In genomic region chr1:207825719-207826556, GRCh38 we compare ENCODE assay signal across 8 cellular contexts.
DNase-seq lines count a peak whose midpoint lies in the region; ATAC-seq and TF ChIP-seq lines count a peak whose summit lies in the region.

No MANE protein-coding gene starts in this region.

- no peak for TF ChIP-seq CTCF in GM13977 (IDR thresholded peaks at IDR 0.05; ENCODE audit: extremely low read depth, insufficient read depth, missing control alignments)
- no peak for TF ChIP-seq CTCF in RWPE1 (conservative IDR thresholded peaks at IDR 0.05; ENCODE audit: low read depth)

- DNase-seq in GM13977 (ENCODE audit: low spot score) (peak; percentile 82), RWPE1 (ENCODE audit: low spot score) (no peak), immature natural killer cell (peak; percentile 87 to 91 (median 89)), NCI-H1417 (lab: John Stamatoyannopoulos, UW) (no peak), NCI-H1436 (lab: John Stamatoyannopoulos, UW) (no peak)
- peak; percentile 87 for DNase-seq in activated naive CD4-positive, alpha-beta T cell treated with anti-CD3 and anti-CD28 coated beads, Interleukin-2, amount 50 U/mL, for 16 hours
- DNase-seq in stimulated activated CD4-positive, alpha-beta T cell treated with anti-CD3 and anti-CD28 coated beads, Interleukin-2, amount 100 ng/mL, for 4 hours (ENCODE audit: low read depth), result peak; percentile 79

- peak overlapping the region; percentile 80 to 89 (median 83) for H3K4me3 Mint-ChIP-seq in immature natural killer cell

- peaks cover 0 to 6% (median 1%) of the 10 kb centered on the region in 6 donors for H3K9me3 Mint-ChIP-seq in immature natural killer cell

- peak overlapping the region; percentile 95 to 99 (median 98) for H3K27ac Mint-ChIP-seq in immature natural killer cell

- H3K4me1 Mint-ChIP-seq in immature natural killer cell, result peaks cover 76 to 92% of the 10 kb centered on the region in 2 donors

- in situ Hi-C loops in GM13977 (cut with MboI; ENCODE audit: low pct_unique_long_range_greater_than_20kb, low sequenced_read_pairs, unreplicated experiment), result loop anchor here (5.0 to 10.0 kb wide), 2 partner anchors 46 to 139 kb away; no protein-coding TSS in a partner anchor

- H3K27ac ChIP-seq in RWPE1, result peak overlapping the region; percentile 91

- H3K36me3 Mint-ChIP-seq in immature natural killer cell, result peaks cover 0 to 4% (median 4%) of the 10 kb centered on the region in 3 donors

- POLR2A ChIA-PET in RWPE1 (lab: Yijun Ruan, JAX; ENCODE audit: low non-redundant PET), result no interaction called here

- peak; percentile 53 for ATAC-seq in HG02840 (IDR thresholded peaks at IDR 0.05; ENCODE audit: low FRiP score, unreplicated experiment)

- CTCF ChIA-PET in RWPE1 (lab: Yijun Ruan, JAX), result interaction anchor here (0.7 to 1.2 kb wide), 2 partner anchors 23 to 43 kb away, joined by 4 read pairs; no protein-coding TSS in a partner anchor

- H3K27me3 Mint-ChIP-seq in immature natural killer cell (ENCODE audit: low read depth in 3 of 3), result peaks cover 8 to 29% (median 26%) of the 10 kb centered on the region in 3 donors

Comparison
In these comparisons a context has a peak if more than half of its experiments do, and no peak if none do; other contexts are left out.
1. DNase-seq: peak in GM13977 (single experiment), activated naive CD4-positive, alpha-beta T cell treated with anti-CD3 and anti-CD28 coated beads, Interleukin-2, amount 50 U/mL, for 16 hours (single experiment), immature natural killer cell (3 of 3) and stimulated activated CD4-positive, alpha-beta T cell treated with anti-CD3 and anti-CD28 coated beads, Interleukin-2, amount 100 ng/mL, for 4 hours (single experiment); none in RWPE1 (single experiment), NCI-H1417 (0 of 3) and NCI-H1436 (single experiment).